ENCODE assay signal across 12 cellular contexts in the genomic region with DNA sequence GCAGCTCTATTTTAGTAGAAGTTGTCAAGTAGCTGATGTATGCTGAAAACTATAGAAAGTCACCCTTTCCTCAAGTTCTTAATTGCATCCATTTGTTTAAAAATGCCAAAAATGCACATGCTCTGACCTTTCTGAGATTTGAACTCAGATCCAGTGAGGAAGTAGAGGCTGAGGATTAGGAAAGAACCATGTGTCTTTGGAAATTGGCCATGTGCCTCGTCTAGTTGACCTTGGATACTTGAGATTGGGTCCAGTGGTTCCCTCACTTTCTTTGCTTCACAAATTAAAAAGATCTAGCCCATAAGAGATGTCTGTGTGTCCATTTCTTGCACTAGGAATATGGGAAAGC.
A peak's percentile ranks its signal among the peaks of the same experiment; 100 is the strongest.
DNase-seq lines count a peak whose midpoint lies in the region; ATAC-seq, FAIRE-seq and TF ChIP-seq lines count a peak whose summit lies in the region.
"Had no signal": no experiment of that assay in that cellular context is flagged by ENCODE, and none has a peak within 500 bp of the region (broad histone marks: within the 10 kb centered on the region; RNA-seq: fewer than 3 reads in every experiment).

No MANE protein-coding gene starts in this region.

- H3K27me3 ChIP-seq in heart right ventricle, result no peaks in the 10 kb centered on the region
- no peaks in the 10 kb centered on the region for H3K27me3 ChIP-seq in astrocyte (ENCODE audit: insufficient read depth, low read length)
- no peaks in the 10 kb centered on the region for H3K27me3 ChIP-seq in naive thymus-derived CD4-positive, alpha-beta T cell (ENCODE audit: control insufficient read depth in 2 of 2, insufficient read depth in 2 of 2, low read length in 2 of 2)
- no peaks in the 10 kb centered on the region for H3K27me3 ChIP-seq in uterus

- H3K9ac ChIP-seq in astrocyte (ENCODE audit: low read length), result peak overlapping the region; percentile 30

- no peak overlapping the region for H2AFZ ChIP-seq in astrocyte (ENCODE audit: low read depth, low read length)

- CTCF ChIA-PET in naive thymus-derived CD4-positive, alpha-beta T cell (lab: Charles Lee), result interaction anchor here (0.7 to 3.6 kb wide), 6 partner anchors 10 to 160 kb away, joined by 3 to 25 read pairs (median 4); partner anchors contain the start of gene MAML2

- no peak overlapping the region for H3K4me3 Mint-ChIP-seq in astrocyte (ENCODE audit: unreplicated experiment)
- H3K4me3 Mint-ChIP-seq in naive thymus-derived CD4-positive, alpha-beta T cell, result peak overlapping the region; percentile 64 to 80 (median 75)
- H3K4me3 Mint-ChIP-seq: neural crest cell had no signal

- H3K27ac Mint-ChIP-seq in astrocyte (ENCODE audit: unreplicated experiment), result peak overlapping the region; percentile 85
- peak overlapping the region; percentile 89 to 99 (median 96) for H3K27ac Mint-ChIP-seq in naive thymus-derived CD4-positive, alpha-beta T cell

- POLR2A ChIA-PET in naive thymus-derived CD4-positive, alpha-beta T cell (lab: Charles Lee), result interaction anchor here (0.6 to 5.1 kb wide), 19 partner anchors 10 to 175 kb away, joined by 3 to 51 read pairs (median 6); partner anchors contain the start of genes CCDC82, JRKL and MAML2

- no peak for FAIRE-seq in astrocyte (lab: Jason Lieb, UNC)

- H3K9me3 ChIP-seq in heart right ventricle (no peaks in the 10 kb centered on the region), astrocyte (ENCODE audit: insufficient read depth, low read depth, low read length) (no peaks in the 10 kb centered on the region), uterus (no peaks in the 10 kb centered on the region)
- H3K9me3 ChIP-seq in naive thymus-derived CD4-positive, alpha-beta T cell (ENCODE audit: control insufficient read depth in 2 of 3, low read length in 3 of 3), result no peaks in the 10 kb centered on the region

- no peak for DNase-seq in heart right ventricle
- DNase-seq in left cardiac atrium, result no peak
- no peak for DNase-seq in astrocyte (ENCODE audit: low read depth)
- DNase-seq in naive thymus-derived CD4-positive, alpha-beta T cell, result no peak
- DNase-seq in uterus, result no peak
- no peak for DNase-seq in dedifferentiated amniotic fluid mesenchymal stem cell (ENCODE audit: extremely low spot score)
- DNase-seq: NCI-H2081 treated with DMSO at 0.1 percent for 48 hours had no signal

- peak overlapping the region; percentile 49 for H3K4me2 ChIP-seq in astrocyte (ENCODE audit: low read length)

- no peaks in the 10 kb centered on the region for H3K9me3 Mint-ChIP-seq in astrocyte (ENCODE audit: unreplicated experiment)
- peaks cover 0 to 3% (median 0%) of the 10 kb centered on the region in 11 donors for H3K9me3 Mint-ChIP-seq in naive thymus-derived CD4-positive, alpha-beta T cell
- H3K9me3 Mint-ChIP-seq: neural crest cell had no signal

- H3K27ac ChIP-seq in heart right ventricle, result peak overlapping the region in 9 of 10 donors; percentile 46 to 84 (median 71)
- H3K27ac ChIP-seq in astrocyte (ENCODE audit: low read depth, low read length), result peak overlapping the region; percentile 68
- H3K27ac ChIP-seq in naive thymus-derived CD4-positive, alpha-beta T cell (ENCODE audit: low read depth, low read length), result peak overlapping the region; percentile 75
- H3K27ac ChIP-seq in uterus, result peak overlapping the region; percentile 76 to 88
- H3K27ac ChIP-seq: C4-2B had no signal

- H3K36me3 Mint-ChIP-seq in astrocyte (ENCODE audit: low read depth, unreplicated experiment), result peaks cover 2% of the 10 kb centered on the region
- H3K36me3 Mint-ChIP-seq in naive thymus-derived CD4-positive, alpha-beta T cell, result peaks cover 0 to 18% (median 6%) of the 10 kb centered on the region in 5 donors

- H3K4me1 ChIP-seq in heart right ventricle (peaks cover 12 to 77% (median 68%) of the 10 kb centered on the region in 9 donors), astrocyte (ENCODE audit: insufficient read depth, low read length) (peaks cover 40% of the 10 kb centered on the region), uterus (peaks cover 4 to 10% of the 10 kb centered on the region in 2 donors)
- H3K4me1 ChIP-seq in naive thymus-derived CD4-positive, alpha-beta T cell (ENCODE audit: control insufficient read depth in 2 of 2, insufficient read depth in 2 of 2, low read length in 2 of 2), result peaks cover 70 to 94% of the 10 kb centered on the region in 2 donors

- H3K27me3 Mint-ChIP-seq in astrocyte (ENCODE audit: low read depth, unreplicated experiment), result no peaks in the 10 kb centered on the region
- no peaks in the 10 kb centered on the region for H3K27me3 Mint-ChIP-seq in naive thymus-derived CD4-positive, alpha-beta T cell

- TF ChIP-seq CTCF in heart right ventricle (IDR thresholded peaks at IDR 0.05), result no peak
- TF ChIP-seq CTCF in astrocyte (IDR thresholded peaks at IDR 0.05; ENCODE audit: insufficient read depth, low read depth, low read length), result no peak
- TF ChIP-seq CTCF in uterus (IDR thresholded peaks at IDR 0.05), result no peak

- TF ChIP-seq POLR2A in uterus (IDR thresholded peaks at IDR 0.05), result no peak

- WGBS in heart right ventricle, 2 donors, result 30 to 48% methylated on average over 1 of the region's 1 CpG

- H4K20me1 ChIP-seq in astrocyte (ENCODE audit: insufficient read depth, low read length), result no peaks in the 10 kb centered on the region

- intact Hi-C loops in heart right ventricle (cut with DNase I), result loop anchor here in 2 of 10 donors (5.0 to 10.0 kb wide), 5 partner anchors 43 to 160 kb away; partner anchors contain the start of gene MAML2 (in 2 of the 2)
- intact Hi-C loops in left cardiac atrium (cut with DNase I), result loop anchor here in 1 of 2 donors (10.0 kb wide), 1 partner anchor 50 kb away; no protein-coding TSS in a partner anchor
- intact Hi-C loops in naive thymus-derived CD4-positive, alpha-beta T cell (cut with micrococcal nuclease), result loop anchor here (1.0 to 5.0 kb wide), 6 partner anchors 7 to 202 kb away; partner anchors contain the start of gene MAML2 (in 2 of the 2)
- intact Hi-C loops in uterus (cut with DNase I; ENCODE audit: low total_unique reads), result no loop called here

- H3K79me2 ChIP-seq in astrocyte (ENCODE audit: insufficient read depth, low read length), result peaks cover 73% of the 10 kb centered on the region

- H3K36me3 ChIP-seq in heart right ventricle (no peaks in the 10 kb centered on the region), astrocyte (ENCODE audit: insufficient read depth, low read length) (no peaks in the 10 kb centered on the region), uterus (no peaks in the 10 kb centered on the region)
- no peaks in the 10 kb centered on the region for H3K36me3 ChIP-seq in naive thymus-derived CD4-positive, alpha-beta T cell (ENCODE audit: control insufficient read depth in 2 of 3, insufficient read depth in 3 of 3, low read length in 3 of 3)

- H3K4me3 ChIP-seq in heart right ventricle, result no peak overlapping the region
- no peak overlapping the region for H3K4me3 ChIP-seq in astrocyte (ENCODE audit: insufficient read depth, low read depth, low read length)
- peak overlapping the region; percentile 47 for H3K4me3 ChIP-seq in naive thymus-derived CD4-positive, alpha-beta T cell (ENCODE audit: low read length)
- no peak overlapping the region for H3K4me3 ChIP-seq in uterus

- ATAC-seq in heart right ventricle (no peak), left cardiac atrium (no peak), GM18511 (IDR thresholded peaks at IDR 0.05; ENCODE audit: unreplicated experiment) (no peak), GM19452 (IDR thresholded peaks at IDR 0.05; ENCODE audit: unreplicated experiment) (no peak)
- no peak for ATAC-seq in naive thymus-derived CD4-positive, alpha-beta T cell
- ATAC-seq: HCT116 had no signal

- peaks cover 53% of the 10 kb centered on the region for H3K4me1 Mint-ChIP-seq in astrocyte (ENCODE audit: low read depth, unreplicated experiment)
- peaks cover 50 to 97% (median 87%) of the 10 kb centered on the region in 7 donors for H3K4me1 Mint-ChIP-seq in naive thymus-derived CD4-positive, alpha-beta T cell
